23 cellular contexts compared by ENCODE assay signal in genomic region chr9:126733005-126733404, GRCh38.
A peak's percentile ranks its signal among the peaks of the same experiment; 100 is the strongest.
DNase-seq lines count a peak whose midpoint lies in the region; ATAC-seq and TF ChIP-seq lines count a peak whose summit lies in the region.
"Had no signal": no experiment of that assay in that cellular context is flagged by ENCODE, and none has a peak within 500 bp of the region (broad histone marks: within the 10 kb centered on the region; RNA-seq: fewer than 3 reads in every experiment).

No MANE protein-coding gene starts in this region.

- TF ChIP-seq POLR2A in body of pancreas (IDR thresholded peaks at IDR 0.05), result no peak
- no peak for TF ChIP-seq POLR2A in gastroesophageal sphincter (IDR thresholded peaks at IDR 0.05)

- no peak overlapping the region for H3K9ac ChIP-seq in SK-N-MC (ENCODE audit: insufficient read length)
- H3K9ac ChIP-seq: BLaER1 treated with 17β-estradiol and CSF1 and Interleukin-3, amounts not matched to agents 10 nM and 100 nM had no signal

- H3K27ac Mint-ChIP-seq in activated CD8-positive, alpha-beta memory T cell treated with anti-CD3 and anti-CD28 coated beads, Interleukin-2, amount 10 ng/mL, durations not matched to agents 7 days and 5 days, result no peak overlapping the region
- no peak overlapping the region for H3K27ac Mint-ChIP-seq in type B pancreatic cell
- H3K27ac Mint-ChIP-seq: CD14-positive monocyte; CD4-positive, alpha-beta memory T cell had no signal

- no peak for TF ChIP-seq EP300 in gastroesophageal sphincter (IDR thresholded peaks at IDR 0.05)

- H3K4me3 ChIP-seq in SK-N-MC (no peak overlapping the region), body of pancreas (no peak overlapping the region), gastroesophageal sphincter (no peak overlapping the region)
- H3K4me3 ChIP-seq: A549; BLaER1 treated with 17β-estradiol and CSF1 and Interleukin-3, amounts not matched to agents 10 nM and 100 nM had no signal

- H3K27ac ChIP-seq in SK-N-MC (peak overlapping the region; percentile 33; the same call in 1 of the 2 replicates), body of pancreas (no peak overlapping the region), gastroesophageal sphincter (no peak overlapping the region)
- H3K27ac ChIP-seq: A549; BLaER1 treated with 17β-estradiol and CSF1 and Interleukin-3, amounts not matched to agents 10 nM and 100 nM had no signal

- peak; percentile 7 for DNase-seq in activated CD8-positive, alpha-beta memory T cell treated with anti-CD3 and anti-CD28 coated beads, Interleukin-2, amount 10 ng/mL, durations not matched to agents 7 days and 5 days
- no peak for DNase-seq in activated CD8-positive, alpha-beta memory T cell treated with anti-CD3 and anti-CD28 coated beads, Interleukin-2, amount 50 U/mL, for 48 hours
- DNase-seq in HuH-7 (ENCODE audit: low spot score), result peak; percentile 24
- no peak for DNase-seq in SK-N-MC (ENCODE audit: low read depth, low spot score)
- DNase-seq in type B pancreatic cell (ENCODE audit: extremely low spot score, unreplicated experiment), result peak; percentile 20
- DNase-seq in body of pancreas, result no peak
- DNase-seq: 8988T; ACHN; AML-193; BE2C; Calu3; CD4-positive, alpha-beta memory T cell; COR-L47; DMS53; DMS79 treated with DMSO at 0.1 percent for 48 hours; GF-D8; GOT3; H7; HCEC 1CT had no signal

- 69 to 70% methylated on average over 3 of the region's 3 CpGs for WGBS in body of pancreas, 2 donors
- WGBS in gastroesophageal sphincter (ENCODE audit: low coverage in 1 of 2), 2 donors, result 73 to 92% methylated on average over 3 of the region's 3 CpGs

- H3K4me1 ChIP-seq in body of pancreas (no peaks in the 10 kb centered on the region), gastroesophageal sphincter (no peaks in the 10 kb centered on the region)
- H3K4me1 ChIP-seq: A549; BE2C; BLaER1 treated with 17β-estradiol and CSF1 and Interleukin-3, amounts not matched to agents 10 nM and 100 nM had no signal

- H3K9me3 ChIP-seq in SK-N-MC (ENCODE audit: low read depth, low read length) (peaks cover 3% of the 10 kb centered on the region; the same call in 1 of the 2 replicates), body of pancreas (peaks cover 0 to 8% (median 0%) of the 10 kb centered on the region in 3 donors), gastroesophageal sphincter (peaks cover 0 to 26% (median 0%) of the 10 kb centered on the region in 3 donors)
- H3K9me3 ChIP-seq: BE2C had no signal

- H3K36me3 Mint-ChIP-seq in activated CD8-positive, alpha-beta memory T cell treated with anti-CD3 and anti-CD28 coated beads, Interleukin-2, amount 10 ng/mL, durations not matched to agents 7 days and 5 days, result peaks cover 4% of the 10 kb centered on the region
- H3K36me3 Mint-ChIP-seq in type B pancreatic cell, result no peaks in the 10 kb centered on the region
- H3K36me3 Mint-ChIP-seq: CD14-positive monocyte had no signal

- intact Hi-C loops in body of pancreas (cut with DNase I), result no loop called here

- no peak for ATAC-seq in activated CD8-positive, alpha-beta memory T cell treated with anti-CD3 and anti-CD28 coated beads, Interleukin-2, amount 10 ng/mL, durations not matched to agents 7 days and 5 days
- ATAC-seq in body of pancreas (no peak), gastroesophageal sphincter (no peak)
- ATAC-seq: A549 had no signal

- H3K27me3 ChIP-seq in body of pancreas (no peaks in the 10 kb centered on the region), gastroesophageal sphincter (peaks cover 28% of the 10 kb centered on the region)
- H3K27me3 ChIP-seq: BE2C; BLaER1 treated with 17β-estradiol and CSF1 and Interleukin-3, amounts not matched to agents 10 nM and 100 nM had no signal

- H3K36me3 ChIP-seq in SK-N-MC (ENCODE audit: insufficient read depth, low read length) (no peaks in the 10 kb centered on the region), body of pancreas (replicated peaks in 1 of 2; ENCODE audit: insufficient read depth in 1 of 2, low read depth in 2 of 2) (no peaks in the 10 kb centered on the region), gastroesophageal sphincter (no peaks in the 10 kb centered on the region)
- H3K36me3 ChIP-seq: BE2C; BLaER1 treated with 17β-estradiol and CSF1 and Interleukin-3, amounts not matched to agents 10 nM and 100 nM had no signal

- H3K4me1 Mint-ChIP-seq in activated CD8-positive, alpha-beta memory T cell treated with anti-CD3 and anti-CD28 coated beads, Interleukin-2, amount 10 ng/mL, durations not matched to agents 7 days and 5 days, result no peaks in the 10 kb centered on the region
- no peaks in the 10 kb centered on the region for H3K4me1 Mint-ChIP-seq in type B pancreatic cell (ENCODE audit: unreplicated experiment)
- H3K4me1 Mint-ChIP-seq: CD4-positive, alpha-beta memory T cell had no signal

- no peak for TF ChIP-seq CTCF in type B pancreatic cell (conservative IDR thresholded peaks at IDR 0.05)
- TF ChIP-seq CTCF in body of pancreas (IDR thresholded peaks at IDR 0.05), result no peak
- TF ChIP-seq CTCF in gastroesophageal sphincter (IDR thresholded peaks at IDR 0.05), result no peak

- H3K4me3 Mint-ChIP-seq in activated CD8-positive, alpha-beta memory T cell treated with anti-CD3 and anti-CD28 coated beads, Interleukin-2, amount 10 ng/mL, durations not matched to agents 7 days and 5 days, result no peak overlapping the region
- no peak overlapping the region for H3K4me3 Mint-ChIP-seq in type B pancreatic cell
- H3K4me3 Mint-ChIP-seq: CD4-positive, alpha-beta memory T cell had no signal

- peaks cover 9% of the 10 kb centered on the region for H3K9me3 Mint-ChIP-seq in activated CD8-positive, alpha-beta memory T cell treated with anti-CD3 and anti-CD28 coated beads, Interleukin-2, amount 10 ng/mL, durations not matched to agents 7 days and 5 days (ENCODE audit: low read depth)
- H3K9me3 Mint-ChIP-seq in type B pancreatic cell, result peaks cover 4% of the 10 kb centered on the region

- CTCF ChIA-PET in activated CD8-positive, alpha-beta memory T cell treated with anti-CD3 and anti-CD28 coated beads, Interleukin-2, amount 10 ng/mL, durations not matched to agents 7 days and 5 days (lab: Charles Lee), result interaction anchor here (0.6 to 4.6 kb wide), 4 partner anchors 11 to 329 kb away, joined by 4 to 39 read pairs (median 5); no protein-coding TSS in a partner anchor

- H3K27me3 Mint-ChIP-seq in activated CD8-positive, alpha-beta memory T cell treated with anti-CD3 and anti-CD28 coated beads, Interleukin-2, amount 10 ng/mL, durations not matched to agents 7 days and 5 days, result peaks cover 32% of the 10 kb centered on the region
- H3K27me3 Mint-ChIP-seq in type B pancreatic cell, result peaks cover 5% of the 10 kb centered on the region

Comparison
In these comparisons a context has a peak if more than half of its experiments do, and no peak if none do; other contexts are left out.
1. DNase-seq: peak in activated CD8-positive, alpha-beta memory T cell treated with anti-CD3 and anti-CD28 coated beads, Interleukin-2, amount 10 ng/mL, durations not matched to agents 7 days and 5 days (single experiment), HuH-7 (single experiment) and type B pancreatic cell (single experiment); none in activated CD8-positive, alpha-beta memory T cell treated with anti-CD3 and anti-CD28 coated beads, Interleukin-2, amount 50 U/mL, for 48 hours (single experiment), SK-N-MC (single experiment) and body of pancreas (0 of 4).